6 cellular contexts compared by ENCODE assay signal in genomic region chr12:19475884-19476283, GRCh38. TPM values are rescaled to one million over a fixed set of nuclear protein-coding genes. Genes with fewer than 3 reads are reported as not detected.
DNase-seq lines count a peak whose midpoint lies in the region; ATAC-seq, FAIRE-seq and TF ChIP-seq lines count a peak whose summit lies in the region.
"Not testable (repeated sequence)": the region's sequence is repeated elsewhere in the genome, so short reads cannot be mapped to it uniquely, and the experiment has no call there.

No MANE protein-coding gene starts in this region.

- peak; percentile 86 for FAIRE-seq in endometrium (lab: Jason Lieb, UNC)

- not testable (repeated sequence) for H3K4me3 ChIP-seq in GM23338; astrocyte of the spinal cord (ENCODE audit: low read depth, low read length)

- H3F3A ChIP-seq in GM23338 (replicated peaks; ENCODE audit: low read depth): not testable (repeated sequence)

- H3K4me3 Mint-ChIP-seq in GM23338; WTC11; chondrocyte (ENCODE audit: unreplicated experiment); nephron progenitor cell: not testable (repeated sequence)

- CTCF ChIA-PET in WTC11 (lab: Charles Lee): not testable (repeated sequence)

- not testable (repeated sequence) for H3K9me3 Mint-ChIP-seq in GM23338; chondrocyte (ENCODE audit: low read depth)
- peaks cover 11% of the 10 kb centered on the region; the same call in 1 of the 2 replicates for H3K9me3 Mint-ChIP-seq in WTC11
- H3K9me3 Mint-ChIP-seq in nephron progenitor cell: peaks cover 50% of the 10 kb centered on the region

- peaks cover 15% of the 10 kb centered on the region; the same call in 2 of the 3 replicates for H3K4me1 Mint-ChIP-seq in GM23338
- H3K4me1 Mint-ChIP-seq in WTC11: peaks cover 22% of the 10 kb centered on the region
- peaks cover 51% of the 10 kb centered on the region for H3K4me1 Mint-ChIP-seq in chondrocyte (ENCODE audit: low read depth)
- H3K4me1 Mint-ChIP-seq in nephron progenitor cell: not testable (repeated sequence)

- POLR2A ChIA-PET in WTC11 (lab: Charles Lee): not testable (repeated sequence)

- H3K36me3 Mint-ChIP-seq in GM23338 (ENCODE audit: low read depth) (peaks cover 88% of the 10 kb centered on the region), WTC11 (peaks cover 76% of the 10 kb centered on the region), chondrocyte (ENCODE audit: low read depth) (peaks cover 21% of the 10 kb centered on the region), nephron progenitor cell (ENCODE audit: low read depth) (peaks cover 90% of the 10 kb centered on the region)

- TF ChIP-seq CTCF in GM23338 (conservative IDR thresholded peaks at IDR 0.05; ENCODE audit: low read depth in 2 of 2); WTC11 (IDR thresholded peaks at IDR 0.05); astrocyte of the spinal cord (IDR thresholded peaks at IDR 0.05; ENCODE audit: low read depth, low read length); chondrocyte (IDR thresholded peaks at IDR 0.05); nephron progenitor cell (IDR thresholded peaks at IDR 0.05): not testable (repeated sequence)

- peaks cover 72% of the 10 kb centered on the region for H4K20me1 ChIP-seq in GM23338 (replicated peaks; ENCODE audit: insufficient read depth)

- not testable (repeated sequence) for H3K27me3 Mint-ChIP-seq in GM23338 (ENCODE audit: insufficient read depth, low read depth, poor library complexity); WTC11 (ENCODE audit: low read depth); chondrocyte (ENCODE audit: low read depth); nephron progenitor cell (ENCODE audit: low read depth, poor library complexity)

- peak overlapping the region; percentile 34 for H3K27ac ChIP-seq in GM23338 (ENCODE audit: low read depth)

- ATAC-seq in GM23338, WTC11: not testable (repeated sequence)

- H3K27me3 ChIP-seq in GM23338 (ENCODE audit: insufficient read depth): not testable (repeated sequence)

- not testable (repeated sequence) for H3K4me2 ChIP-seq in GM23338

- not testable (repeated sequence) for H3K27ac Mint-ChIP-seq in GM23338
- peak overlapping the region; percentile 69 for H3K27ac Mint-ChIP-seq in WTC11
- peak overlapping the region; percentile 32 for H3K27ac Mint-ChIP-seq in chondrocyte (ENCODE audit: unreplicated experiment)
- H3K27ac Mint-ChIP-seq in nephron progenitor cell: peak overlapping the region; percentile 45

- DNase-seq in GM23338 (ENCODE audit: low spot score); WTC11 (ENCODE audit: low spot score); chondrocyte (ENCODE audit: low spot score); nephron progenitor cell: not testable (repeated sequence)
- DNase-seq in astrocyte of the spinal cord (ENCODE audit: low read depth, low spot score): peak; percentile 25

- not testable (repeated sequence) for H3K4me1 ChIP-seq in GM23338 (ENCODE audit: insufficient read depth)

- H3K36me3 ChIP-seq in GM23338 (ENCODE audit: insufficient read depth): peaks cover 28% of the 10 kb centered on the region; the same call in 1 of the 2 replicates

- in situ Hi-C loops in astrocyte of the spinal cord (cut with HindIII; ENCODE audit: low sequenced_read_pairs): not testable (repeated sequence)

- not testable (repeated sequence) for H3K9me2 ChIP-seq in GM23338 (ENCODE audit: insufficient read depth)

- H3K79me2 ChIP-seq in GM23338 (replicated peaks; ENCODE audit: insufficient read depth): peaks cover 100% of the 10 kb centered on the region

- H2AFZ ChIP-seq in GM23338: not testable (repeated sequence)

RNA-seq across cellular contexts. Expression of gene AEBP2, which starts 36.6 kb away (rescaled TPM):
- total RNA-seq in GM23338 (2014; rRNA removed; shearing (Covaris generic)): 48.1 and 48.9 TPM in 2 replicates
- polyA plus RNA-seq in GM23338 (2016; fragmentation: Nextera tagmentation; extraction: Ambion mirVana): 37.1 and 39.3 TPM in 2 replicates
- 61.9 to 69.9 TPM (median 65.9 TPM) in 3 replicates for total RNA-seq in WTC11 (2021)
- 34.4 to 36.5 TPM (median 36.0 TPM) in 3 replicates for total RNA-seq in chondrocyte
